In genomic region chr11:134388590-134388989, GRCh38 we compare ENCODE assay signal across 37 cellular contexts. TPM values are rescaled to one million over a fixed set of nuclear protein-coding genes. Genes with fewer than 3 reads are reported as not detected.
"Had no signal": no experiment of that assay in that cellular context is flagged by ENCODE, and none has a peak within 500 bp of the region (broad histone marks: within the 10 kb centered on the region; RNA-seq: fewer than 3 reads in every experiment).

No MANE protein-coding gene starts in this region.

- DNase-seq: activated CD4-positive, alpha-beta memory T cell treated with anti-CD3 and anti-CD28 coated beads for 36 hours; activated CD4-positive, alpha-beta T cell treated with anti-CD3 and anti-CD28 coated beads, Interleukin-2, amount 10 ng/mL, durations not matched to agents 24 days and 14 days; activated CD8-positive, alpha-beta memory T cell treated with anti-CD3 and anti-CD28 coated beads, Interleukin-2, amount 50 U/mL, for 4 hours; activated effector memory CD4-positive, alpha-beta T cell treated with anti-CD3 and anti-CD28 coated beads, Interleukin-2, amount 50 U/mL, for 16 hours; activated naive CD4-positive, alpha-beta T cell treated with anti-CD3 and anti-CD28 coated beads for 36 hours; activated naive CD8-positive, alpha-beta T cell treated with anti-CD3 and anti-CD28 coated beads for 36 hours; activated T-cell treated with anti-CD3 and anti-CD28 coated beads, Interleukin-2, amount 50 U/mL, for 1 hour; adrenal gland; aorta; cerebellar nuclear complex; colonic mucosa; effector CD8-positive, alpha-beta T cell; esophagus squamous epithelium; foreskin melanocyte; heart right ventricle; kidney glomerular epithelial cell; lower lobe of right lung; mesenchymal stem cell; naive thymus-derived CD8-positive, alpha-beta T cell; stimulated activated CD4-positive, alpha-beta T cell treated with anti-CD3 and anti-CD28 coated beads, Interleukin-1b, Interleukin-23, amount 100 ng/mL, for 48 hours; stimulated activated CD4-positive, alpha-beta T cell treated with anti-CD3 and anti-CD28 coated beads, Interleukin-4, amount 100 ng/mL, for 4 hours; stimulated activated CD8-positive, alpha-beta memory T cell treated with anti-CD3 and anti-CD28 coated beads, Interleukin-4, amount 100 ng/mL, for 48 hours; stimulated activated naive CD8-positive, alpha-beta T cell treated with anti-CD3 and anti-CD28 coated beads, Interleukin-15, amount 100 ng/mL, for 72 hours; thyroid gland; upper lobe of left lung; WERI-Rb-1 had no signal

- ATAC-seq: activated CD4-positive, CD25-positive, alpha-beta regulatory T cell treated with anti-CD3 and anti-CD28 coated beads, Interleukin-2, amount 50 U/mL, for 24 hours; heart right ventricle; left lung; lower lobe of right lung; naive thymus-derived CD8-positive, alpha-beta T cell; stimulated activated memory B cell treated with anti-CD40 and anti-IgM and Interleukin-4, amounts not matched to agents 10 μg/mL and 1 μg/mL and 100 μg/mL, for 72 hours; stimulated activated naive CD8-positive, alpha-beta T cell treated with anti-CD3 and anti-CD28 coated beads, Interleukin-15, amount 100 ng/mL, for 72 hours had no signal

- H3K27ac ChIP-seq: adrenal gland, cardiac muscle cell, colonic mucosa, epithelial cell of prostate, esophagus squamous epithelium, heart right ventricle, left lung, lower lobe of right lung, right atrium auricular region, thyroid gland, upper lobe of left lung, vagina, WERI-Rb-1 had no signal

- H3K4me3 ChIP-seq: adrenal gland, cardiac muscle cell, colonic mucosa, esophagus squamous epithelium, heart right ventricle, left lung, lower lobe of right lung, right atrium auricular region, smooth muscle cell, thyroid gland, upper lobe of left lung, vagina had no signal

- H3K27me3 ChIP-seq: adrenal gland, cardiac muscle cell, colonic mucosa, right atrium auricular region, thyroid gland, upper lobe of left lung, vagina had no signal

- H3K36me3 ChIP-seq: adrenal gland, cardiac muscle cell, colonic mucosa, esophagus squamous epithelium, heart right ventricle, left lung, lower lobe of right lung, right atrium auricular region, thyroid gland, upper lobe of left lung, vagina, WERI-Rb-1 had no signal

- H3K9me3 ChIP-seq: adrenal gland, colonic mucosa, esophagus squamous epithelium, heart right ventricle, left lung, lower lobe of right lung, right atrium auricular region, thyroid gland, upper lobe of left lung, vagina had no signal

- H3K4me1 ChIP-seq: adrenal gland, colonic mucosa, esophagus squamous epithelium, heart right ventricle, left lung, lower lobe of right lung, right atrium auricular region, thyroid gland, upper lobe of left lung, vagina had no signal

RNA-seq across cellular contexts. Expression of gene B3GAT1, which starts 23.5 kb away (rescaled TPM):
- total RNA-seq: dermis microvascular lymphatic vessel endothelial cell, glomerular endothelial cell, pulmonary artery endothelial cell, smooth muscle cell had no signal
